Comparison of ENCODE assay signal across 16 cellular contexts in genomic region chr10:112775892-112776679, GRCh38.
DNase-seq lines count a peak whose midpoint lies in the region; ATAC-seq and FAIRE-seq lines count a peak whose summit lies in the region.
"Had no signal": no experiment of that assay in that cellular context is flagged by ENCODE, and none has a peak within 500 bp of the region (broad histone marks: within the 10 kb centered on the region; RNA-seq: fewer than 3 reads in every experiment).

No MANE protein-coding gene starts in this region.

- peak in 2 of 3 experiments; percentile 44 to 87 for DNase-seq in NCI-H1417 (lab: John Stamatoyannopoulos, UW)
- no peak for DNase-seq in NCI-H1417 treated with DMSO at 0.1 percent for 48 hours (lab: John Stamatoyannopoulos, UW)
- peak; percentile 19 for DNase-seq in NCI-H774 (lab: John Stamatoyannopoulos, UW)
- DNase-seq in foreskin melanocyte: peak; percentile 90
- peak; percentile 95 for DNase-seq in small intestine
- DNase-seq in NK-92 treated with Interleukin-12 subunit alpha and Interleukin-12 subunit beta, amount 100 ng/mL, for 24 hours (lab: John Stamatoyannopoulos, UW): no peak
- DNase-seq in NCI-H446 treated with DMSO at 0.1 percent for 48 hours (lab: John Stamatoyannopoulos, UW): no peak
- DNase-seq: 8988T; activated CD4-positive, alpha-beta T cell treated with anti-CD3 and anti-CD28 coated beads for 4 hours; aorta; DMS53; foreskin keratinocyte; natural killer cell; NCI-H226 had no signal

- FAIRE-seq in small intestine (lab: Jason Lieb, UNC): no peak

- peak overlapping the region; percentile 8 to 41 for H3K27ac ChIP-seq in small intestine (ENCODE audit: low read depth in 1 of 2, low read length in 1 of 2)
- H3K27ac ChIP-seq: foreskin keratinocyte had no signal

- WGBS in small intestine, 3 donors: 23 to 56% (median 41%) methylated on average over 14 of the region's 14 CpGs

- H3K4me1 ChIP-seq in small intestine (ENCODE audit: control insufficient read depth in 2 of 2, insufficient read depth in 1 of 2, low read depth in 1 of 2, low read length in 1 of 2): peaks cover 5 to 9% of the 10 kb centered on the region in 2 donors

- no peaks in the 10 kb centered on the region for H3K9me3 ChIP-seq in small intestine (ENCODE audit: control insufficient read depth, low read depth)

- no peak for ATAC-seq in HG02588 (IDR thresholded peaks at IDR 0.05; ENCODE audit: unreplicated experiment)
- ATAC-seq: foreskin keratinocyte, GM23338, natural killer cell had no signal

- H3K36me3 ChIP-seq in small intestine (ENCODE audit: control insufficient read depth in 2 of 2, insufficient read depth in 2 of 2, low read length in 2 of 2): no peaks in the 10 kb centered on the region

- no peak overlapping the region for H3K4me3 ChIP-seq in small intestine (ENCODE audit: low read depth in 1 of 2, low read length in 2 of 2)
- H3K4me3 ChIP-seq: GM23338 had no signal

- no peaks in the 10 kb centered on the region for H3K27me3 ChIP-seq in small intestine (ENCODE audit: control insufficient read depth in 2 of 2, insufficient read depth in 2 of 2, low read length in 2 of 2)
- H3K27me3 ChIP-seq: foreskin keratinocyte had no signal

Comparison
In these comparisons a context has a peak if more than half of its experiments do, and no peak if none do; other contexts are left out.
1. DNase-seq: peak in NCI-H1417 (2 of 3), NCI-H774 (single experiment), foreskin melanocyte (single experiment) and small intestine (single experiment); none in NCI-H1417 treated with DMSO at 0.1 percent for 48 hours (single experiment), NK-92 treated with Interleukin-12 subunit alpha and Interleukin-12 subunit beta, amount 100 ng/mL, for 24 hours (single experiment) and NCI-H446 treated with DMSO at 0.1 percent for 48 hours (single experiment).